ENCODE assay signal across 1 cellular context in the genomic region with DNA sequence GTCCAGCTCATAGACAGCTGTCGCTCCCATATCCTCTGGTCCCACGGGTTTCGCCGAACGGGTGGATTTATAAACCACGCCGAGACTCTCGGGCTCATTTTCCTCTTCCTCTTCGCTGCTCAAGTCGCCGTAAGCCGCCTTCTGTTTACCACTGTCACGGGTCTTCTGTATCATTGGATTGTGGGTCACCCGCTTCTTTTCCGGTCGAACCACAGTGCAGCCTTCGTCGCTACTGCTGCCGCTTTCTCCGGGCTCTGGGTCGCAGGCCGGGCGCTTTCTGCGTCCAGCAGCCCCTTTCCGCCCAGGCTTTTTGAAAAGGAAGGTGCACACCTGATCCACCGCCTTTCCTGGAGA.
TF ChIP-seq lines count a peak whose summit lies in the region.

No MANE protein-coding gene starts in this region.

TF ChIP-seq in H1, 55 proteins besides CTCF, POLR2A, EP300 and RAD21:
- TF ChIP-seq NANOG (IDR thresholded peaks at IDR 0.05; ENCODE audit: insufficient read depth, low read depth, low read length, poor library complexity, severe bottlenecking) (no peak), SAP30 (IDR thresholded peaks at IDR 0.05; ENCODE audit: insufficient read depth, insufficient replicate concordance, low read length) (peak; percentile 73)
TF ChIP-seq in H1: peak in this region for 1.
